ENCODE assay signal across 3 cellular contexts in the genomic region with DNA sequence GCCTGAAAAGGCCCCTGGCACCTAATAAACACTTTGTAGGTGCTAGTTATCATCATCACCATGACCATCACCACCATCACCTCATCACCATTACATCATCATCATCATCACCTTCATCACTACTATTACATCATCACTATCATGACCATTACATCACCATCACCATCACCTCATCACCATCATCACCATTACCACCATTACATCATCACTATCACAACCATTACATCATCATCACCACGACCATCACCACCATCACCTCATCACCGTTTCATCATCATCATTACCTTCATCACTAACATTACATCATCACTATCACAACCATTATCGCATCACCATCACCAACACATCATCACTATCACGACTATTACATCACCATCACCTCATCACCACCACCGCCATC.
A peak's percentile ranks its signal among the peaks of the same experiment; 100 is the strongest.
TF ChIP-seq lines count a peak whose summit lies in the region.

No MANE protein-coding gene starts in this region.

TF ChIP-seq in GM12891, 5 proteins besides CTCF, POLR2A, EP300 and RAD21:
- TF ChIP-seq POLR2AphosphoS5 (IDR thresholded peaks at IDR 0.05; ENCODE audit: low read depth, low read length) (no peak), SPI1 (IDR thresholded peaks at IDR 0.05; ENCODE audit: low read depth, low read length) (no peak), TAF1 (IDR thresholded peaks at IDR 0.05; ENCODE audit: low read depth, low read length) (no peak), PAX5 (IDR thresholded peaks at IDR 0.05; ENCODE audit: insufficient read depth, low read length, severe bottlenecking) (no peak), POU2F2 (IDR thresholded peaks at IDR 0.05; ENCODE audit: low read depth, low read length) (no peak)

TF ChIP-seq in IMR-90, 13 proteins besides CTCF, POLR2A, EP300 and RAD21:
- TF ChIP-seq RCOR1 (IDR thresholded peaks at IDR 0.05; ENCODE audit: insufficient replicate concordance, low read length) (no peak), CEBPB (IDR thresholded peaks at IDR 0.05; ENCODE audit: low read depth, low read length) (peak; percentile 77)

TF ChIP-seq in H1, 55 proteins besides CTCF, POLR2A, EP300 and RAD21:
- TF ChIP-seq KDM1A (IDR thresholded peaks at IDR 0.05; ENCODE audit: borderline replicate concordance, low read length) (no peak), CREB1 (IDR thresholded peaks at IDR 0.05) (0 out of 2 replicates have a peak, but pooled peaks have one; percentile 20)
TF ChIP-seq in H1: peak in this region for 1.
